19 cellular contexts compared by ENCODE assay signal in the genomic region with DNA sequence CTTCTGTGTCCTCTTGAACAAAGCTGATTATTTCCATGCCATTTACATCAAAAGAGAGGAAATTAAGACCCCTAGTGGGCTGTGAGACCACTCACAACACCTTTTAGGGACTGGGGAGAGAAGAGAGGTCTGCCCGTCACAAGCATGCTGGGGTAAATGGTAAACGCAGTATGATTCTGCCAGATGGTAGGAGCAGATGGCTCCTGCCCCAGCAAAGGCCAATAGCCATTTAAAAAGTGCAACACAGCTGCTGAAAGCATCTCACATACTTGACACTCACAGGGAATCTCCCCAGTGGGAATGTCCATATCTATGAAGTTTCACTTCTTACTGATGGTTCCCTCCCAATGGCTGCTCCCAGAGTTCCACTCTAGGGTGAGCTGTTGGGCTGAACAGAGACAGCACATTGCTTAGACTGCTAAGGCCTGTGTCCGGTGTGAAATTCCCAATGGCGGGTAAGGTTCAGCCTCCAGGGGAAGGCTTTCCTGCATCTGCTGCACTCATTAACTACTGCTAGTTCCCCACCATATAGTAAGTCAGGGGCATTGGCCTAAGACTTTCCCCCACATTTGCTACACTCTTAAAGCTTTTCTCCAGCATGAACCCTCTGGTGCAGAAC. TPM values are rescaled to one million over a fixed set of nuclear protein-coding genes. Genes with fewer than 3 reads are reported as not detected.
DNase-seq lines count a peak whose midpoint lies in the region; ATAC-seq, FAIRE-seq and TF ChIP-seq lines count a peak whose summit lies in the region.
"Had no signal": no experiment of that assay in that cellular context is flagged by ENCODE, and none has a peak within 500 bp of the region (broad histone marks: within the 10 kb centered on the region; RNA-seq: fewer than 3 reads in every experiment).

No MANE protein-coding gene starts in this region.

- intact Hi-C loops in right lobe of liver (cut with DNase I) = no loop called here
- intact Hi-C loops in Right ventricle myocardium inferior (cut with DNase I) = loop anchor here (10.0 kb wide), 1 partner anchor 245 kb away; the partner anchor contains the start of gene ZNF772

- H3K27me3 ChIP-seq in liver (ENCODE audit: control insufficient read depth in 4 of 4, insufficient read depth in 4 of 4, low read length in 3 of 4) (no peaks in the 10 kb centered on the region), right lobe of liver (no peaks in the 10 kb centered on the region), RWPE2 (ENCODE audit: insufficient read depth, poor library complexity, severe bottlenecking) (no peaks in the 10 kb centered on the region)

- 97% methylated on average over 4 of the region's 4 CpGs for WGBS in liver
- 76% methylated on average over 2 of the region's 4 CpGs for WGBS in right lobe of liver (ENCODE audit: insufficient coverage, low coverage, low lambda C conversion rate, missing lambda C conversion rate)

- TF ChIP-seq CTCF in liver (IDR thresholded peaks at IDR 0.05; ENCODE audit: low read depth, low read length, missing input control) (no peak), right lobe of liver (IDR thresholded peaks at IDR 0.05) (no peak), RWPE2 (IDR thresholded peaks at IDR 0.05; ENCODE audit: poor library complexity, severe bottlenecking) (no peak)

- FAIRE-seq in urothelium cell line (lab: Jason Lieb, UNC) = no peak
- FAIRE-seq: A204.1 had no signal

- no peaks in the 10 kb centered on the region for H3K4me1 ChIP-seq in liver (ENCODE audit: control insufficient read depth in 4 of 4, insufficient read depth in 4 of 4, low read length in 3 of 4)
- no peaks in the 10 kb centered on the region for H3K4me1 ChIP-seq in right lobe of liver
- H3K4me1 ChIP-seq in RWPE2 (ENCODE audit: insufficient read depth, poor library complexity, severe bottlenecking) = no peaks in the 10 kb centered on the region

- peaks cover 7 to 41% (median 27%) of the 10 kb centered on the region in 4 donors for H3K36me3 ChIP-seq in liver (ENCODE audit: control insufficient read depth in 4 of 4, insufficient read depth in 3 of 4, low read depth in 1 of 4, low read length in 3 of 4)
- peaks cover 0 to 24% (median 6%) of the 10 kb centered on the region in 4 donors for H3K36me3 ChIP-seq in right lobe of liver
- peaks cover 29% of the 10 kb centered on the region for H3K36me3 ChIP-seq in RWPE2 (ENCODE audit: low read depth)

- TF ChIP-seq POLR2A in right lobe of liver (IDR thresholded peaks at IDR 0.05) = no peak

- DNase-seq in right lobe of liver (no peak), RWPE2 (ENCODE audit: low spot score) (peak; percentile 8), left lobe of liver (ENCODE audit: low spot score) (peak; percentile 5), urothelium cell line (ENCODE audit: low spot score) (no peak), Right ventricle myocardium inferior (ENCODE audit: missing footprints) (no peak), NCI-H1694 (lab: John Stamatoyannopoulos, UW) (no peak), NCI-H510A (lab: John Stamatoyannopoulos, UW) (no peak)
- DNase-seq: EL, H7, MM.1S, NCI-H1105, NCI-H187 treated with DMSO at 0.1 percent for 48 hours, NCI-H526 treated with DMSO at 0.1 percent for 48 hours, PC-3 had no signal

- H3K4me3 ChIP-seq in liver (ENCODE audit: low read depth in 1 of 3, low read length in 3 of 3) = peak overlapping the region in 2 of 3 donors; percentile 56 to 59
- H3K4me3 ChIP-seq in right lobe of liver = no peak overlapping the region
- H3K4me3 ChIP-seq in RWPE2 (ENCODE audit: severe bottlenecking) = no peak overlapping the region
- H3K4me3 ChIP-seq: SK-N-MC had no signal

- ATAC-seq in right lobe of liver (no peak), RWPE2 (ENCODE audit: low read depth) (no peak), left lobe of liver (no peak), Right ventricle myocardium inferior (no peak)
- ATAC-seq: PC-3 had no signal

- H3K9ac ChIP-seq in liver (ENCODE audit: low read depth in 1 of 2, low read length in 2 of 2) = no peak overlapping the region
- H3K9ac ChIP-seq: KMS-11 had no signal

- no peak for TF ChIP-seq RAD21 in liver (IDR thresholded peaks at IDR 0.05)

- H3K27ac ChIP-seq in liver (ENCODE audit: low read depth in 1 of 2, low read length in 2 of 2) (no peak overlapping the region), right lobe of liver (no peak overlapping the region), RWPE2 (ENCODE audit: poor library complexity, severe bottlenecking) (no peak overlapping the region)
- H3K27ac ChIP-seq: KMS-11, SK-N-MC had no signal

- H3K9me3 ChIP-seq in liver (ENCODE audit: control insufficient read depth in 4 of 4, low read length in 3 of 4) (peaks cover 34 to 61% (median 54%) of the 10 kb centered on the region in 4 donors), right lobe of liver (peaks cover 0 to 20% (median 3%) of the 10 kb centered on the region in 4 donors), RWPE2 (ENCODE audit: severe bottlenecking) (peaks cover 5% of the 10 kb centered on the region)

TF ChIP-seq in liver, 16 proteins besides CTCF, POLR2A, EP300 and RAD21:
- TF ChIP-seq HNF4G (IDR thresholded peaks at IDR 0.05) (no peak), NR2F2 (IDR thresholded peaks at IDR 0.05) (no peak)
- TF ChIP-seq, protein P1, sequence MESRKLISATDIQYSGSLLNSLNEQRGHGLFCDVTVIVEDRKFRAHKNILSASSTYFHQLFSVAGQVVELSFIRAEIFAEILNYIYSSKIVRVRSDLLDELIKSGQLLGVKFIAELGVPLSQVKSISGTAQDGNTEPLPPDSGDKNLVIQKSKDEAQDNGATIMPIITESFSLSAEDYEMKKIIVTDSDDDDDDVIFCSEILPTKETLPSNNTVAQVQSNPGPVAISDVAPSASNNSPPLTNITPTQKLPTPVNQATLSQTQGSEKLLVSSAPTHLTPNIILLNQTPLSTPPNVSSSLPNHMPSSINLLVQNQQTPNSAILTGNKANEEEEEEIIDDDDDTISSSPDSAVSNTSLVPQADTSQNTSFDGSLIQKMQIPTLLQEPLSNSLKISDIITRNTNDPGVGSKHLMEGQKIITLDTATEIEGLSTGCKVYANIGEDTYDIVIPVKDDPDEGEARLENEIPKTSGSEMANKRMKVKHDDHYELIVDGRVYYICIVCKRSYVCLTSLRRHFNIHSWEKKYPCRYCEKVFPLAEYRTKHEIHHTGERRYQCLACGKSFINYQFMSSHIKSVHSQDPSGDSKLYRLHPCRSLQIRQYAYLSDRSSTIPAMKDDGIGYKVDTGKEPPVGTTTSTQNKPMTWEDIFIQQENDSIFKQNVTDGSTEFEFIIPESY (IDR thresholded peaks at IDR 0.05) = no peak
- TF ChIP-seq, protein P2, sequence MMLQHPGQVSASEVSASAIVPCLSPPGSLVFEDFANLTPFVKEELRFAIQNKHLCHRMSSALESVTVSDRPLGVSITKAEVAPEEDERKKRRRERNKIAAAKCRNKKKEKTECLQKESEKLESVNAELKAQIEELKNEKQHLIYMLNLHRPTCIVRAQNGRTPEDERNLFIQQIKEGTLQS (IDR thresholded peaks at IDR 0.05) = no peak

RNA-seq across cellular contexts. Expression of gene ZNF671, which starts 7.4 kb away (rescaled TPM):
- 1 to 10 TPM; 2.4 to 9.3 TPM for total RNA-seq in liver
- 1 to 10 TPM in 1 of 2 donors, under 1 TPM in 1; 0.78 to 1.6 TPM for polyA plus RNA-seq in liver
- 1 to 10 TPM; 1.1 to 2.5 (median 1.9) TPM for total RNA-seq in right lobe of liver
- total RNA-seq in left lobe of liver = 2.1 TPM
- 5.8 TPM for total RNA-seq in Right ventricle myocardium inferior

RNA-seq across cellular contexts. Expression of gene ZNF154, which starts 11.0 kb away (rescaled TPM):
- total RNA-seq in liver (1 to 10 TPM; 2.2 to 4.7 TPM), right lobe of liver (1 to 10 TPM in 1 of 6 experiments, under 1 TPM in 5; 0.31 to 1.2 (median 0.60) TPM), left lobe of liver (0.96 TPM), Right ventricle myocardium inferior (3.3 TPM)
- polyA plus RNA-seq in liver = under 1 TPM; 0.32 to 0.36 TPM
- total RNA-seq: PC-3 had no signal
- polyA plus RNA-seq: CD14-positive monocyte had no signal

RNA-seq across cellular contexts. Expression of gene ZNF776, which starts 26.6 kb away (rescaled TPM):
- 10 to 100 TPM in 1 of 2 donors, 1 to 10 TPM in 1; 8.7 to 20.3 TPM for total RNA-seq in liver
- polyA plus RNA-seq in liver = 1 to 10 TPM; 2.0 to 4.1 TPM
- total RNA-seq in right lobe of liver = 10 to 100 TPM in 1 of 6 experiments, 1 to 10 TPM in 5; 3.7 to 11.6 (median 5.7) TPM
- total RNA-seq in left lobe of liver = 9.1 TPM
- total RNA-seq in Right ventricle myocardium inferior = 12.5 TPM

RNA-seq across cellular contexts. Expression of gene ZNF551, which starts 38.2 kb away (rescaled TPM):
- total RNA-seq in liver (10 to 100 TPM in 1 of 2 donors, 1 to 10 TPM in 1; 3.1 to 10.5 TPM), right lobe of liver (1 to 10 TPM in 4 of 6 experiments, under 1 TPM in 2; 0.77 to 2.2 (median 1.4) TPM), left lobe of liver (1.8 TPM), Right ventricle myocardium inferior (4.0 TPM)
- polyA plus RNA-seq in liver = 1 to 10 TPM in 1 of 2 donors, under 1 TPM in 1; 0.79 to 1.0 TPM

RNA-seq across cellular contexts. Expression of gene ZNF586, which starts 49.5 kb away (rescaled TPM):
- total RNA-seq in liver = 10 to 100 TPM; 10.4 to 11.8 TPM
- 1 to 10 TPM; 2.3 to 3.1 TPM for polyA plus RNA-seq in liver
- 1 to 10 TPM; 4.0 to 8.4 (median 5.9) TPM for total RNA-seq in right lobe of liver
- total RNA-seq in left lobe of liver = 4.6 TPM
- 9.7 TPM for total RNA-seq in Right ventricle myocardium inferior

Comparison
In these comparisons a context has a peak if more than half of its experiments do, and no peak if none do; other contexts are left out.
1. H3K4me3 ChIP-seq: peak in liver (2 of 3); none in right lobe of liver (0 of 3) and RWPE2 (single experiment).
2. DNase-seq: peak in RWPE2 (single experiment) and left lobe of liver (single experiment); none in right lobe of liver (0 of 3), urothelium cell line (single experiment), Right ventricle myocardium inferior (single experiment), NCI-H1694 (single experiment) and NCI-H510A (single experiment).